ENCODE assay signal across 13 cellular contexts in the genomic region with DNA sequence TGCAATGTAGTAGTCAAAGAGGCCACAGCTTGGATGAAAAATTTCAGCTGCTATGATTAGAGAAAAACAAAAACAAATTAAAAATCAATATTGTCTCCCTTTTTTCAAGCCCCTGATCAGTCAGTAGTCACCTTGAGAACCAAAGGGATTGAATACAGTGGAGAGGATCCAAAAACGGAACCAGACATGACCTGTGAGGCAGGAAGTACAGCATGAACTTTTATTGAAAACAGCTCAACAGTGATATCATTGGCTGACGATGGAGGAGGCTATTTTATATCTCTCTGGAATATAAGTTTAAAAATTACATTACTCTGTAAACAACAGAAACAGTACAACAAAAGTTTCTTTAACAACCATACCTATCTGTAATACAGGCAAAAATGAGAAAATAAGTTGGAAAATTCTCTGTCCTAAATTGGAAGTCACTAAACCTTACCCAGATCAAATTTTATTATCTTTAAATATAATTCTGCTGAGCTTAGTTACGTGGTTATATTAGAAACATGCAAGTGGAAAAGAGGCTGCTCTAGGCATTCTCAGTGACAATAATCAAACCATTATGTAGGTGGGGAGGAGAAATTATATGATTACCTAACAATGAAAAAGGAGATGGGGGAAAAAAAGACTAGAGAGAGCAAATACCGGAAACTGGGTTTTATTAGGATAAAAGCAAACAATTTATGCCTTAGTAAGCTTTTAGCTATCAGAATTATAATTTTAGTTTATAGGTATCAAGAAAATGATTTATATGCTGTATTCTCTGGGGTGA. TPM values are rescaled to one million over a fixed set of nuclear protein-coding genes. Genes with fewer than 3 reads are reported as not detected.
A peak's percentile ranks its signal among the peaks of the same experiment; 100 is the strongest.
DNase-seq lines count a peak whose midpoint lies in the region; ATAC-seq and TF ChIP-seq lines count a peak whose summit lies in the region.
"Had no signal": no experiment of that assay in that cellular context is flagged by ENCODE, and none has a peak within 500 bp of the region (broad histone marks: within the 10 kb centered on the region; RNA-seq: fewer than 3 reads in every experiment).

No MANE protein-coding gene starts in this region.

- H3K4me3 ChIP-seq in RWPE2 (ENCODE audit: severe bottlenecking) (no peak overlapping the region), dorsolateral prefrontal cortex (no peak overlapping the region)
- H3K4me3 ChIP-seq: BLaER1, sigmoid colon had no signal

- no peaks in the 10 kb centered on the region for H3K9me3 ChIP-seq in RWPE2 (ENCODE audit: severe bottlenecking)
- H3K9me3 ChIP-seq: sigmoid colon had no signal

- intact Hi-C loops in dorsolateral prefrontal cortex (cut with DNase I) = no loop called here

- peak overlapping the region; percentile 72 for H3K27ac Mint-ChIP-seq in neural crest cell (ENCODE audit: unreplicated experiment)
- H3K27ac Mint-ChIP-seq in activated naive CD8-positive, alpha-beta T cell treated with anti-CD3 and anti-CD28 coated beads for 36 hours = no peak overlapping the region
- H3K27ac Mint-ChIP-seq: type B pancreatic cell had no signal

- peaks cover 41% of the 10 kb centered on the region for H3K4me1 ChIP-seq in RWPE2 (ENCODE audit: insufficient read depth, poor library complexity, severe bottlenecking)

- ATAC-seq in RWPE2 (ENCODE audit: low read depth) (no peak), GM21737 (IDR thresholded peaks at IDR 0.05; ENCODE audit: unreplicated experiment) (no peak)

- H3K27ac ChIP-seq in RWPE2 (ENCODE audit: poor library complexity, severe bottlenecking) (peak overlapping the region; percentile 95), dorsolateral prefrontal cortex (peak overlapping the region in 40 of 59 donors; percentile 0 to 71 (median 48))
- H3K27ac ChIP-seq: BLaER1, sigmoid colon had no signal

- peaks cover 45% of the 10 kb centered on the region for H3K4me1 Mint-ChIP-seq in neural crest cell
- H3K4me1 Mint-ChIP-seq in activated naive CD8-positive, alpha-beta T cell treated with anti-CD3 and anti-CD28 coated beads for 36 hours = peaks cover 25% of the 10 kb centered on the region

- no peaks in the 10 kb centered on the region for H3K9me3 Mint-ChIP-seq in neural crest cell
- peaks cover 2% of the 10 kb centered on the region for H3K9me3 Mint-ChIP-seq in activated naive CD8-positive, alpha-beta T cell treated with anti-CD3 and anti-CD28 coated beads for 36 hours
- H3K9me3 Mint-ChIP-seq: type B pancreatic cell had no signal

- no peak overlapping the region for H3K4me3 Mint-ChIP-seq in neural crest cell
- no peak overlapping the region for H3K4me3 Mint-ChIP-seq in activated naive CD8-positive, alpha-beta T cell treated with anti-CD3 and anti-CD28 coated beads for 36 hours
- H3K4me3 Mint-ChIP-seq: type B pancreatic cell had no signal

- H3K27me3 ChIP-seq in RWPE2 (ENCODE audit: insufficient read depth, poor library complexity, severe bottlenecking) (no peaks in the 10 kb centered on the region), dorsolateral prefrontal cortex (no peaks in the 10 kb centered on the region)
- H3K27me3 ChIP-seq: BLaER1, sigmoid colon had no signal

- DNase-seq in HCEC 1CT = peak; percentile 18
- DNase-seq in RWPE2 (ENCODE audit: low spot score) = no peak
- no peak for DNase-seq in dorsolateral prefrontal cortex
- no peak for DNase-seq in neural crest cell (ENCODE audit: low read depth, low spot score)
- DNase-seq in NK-92 (lab: John Stamatoyannopoulos, UW; ENCODE audit: unreplicated experiment) = no peak
- DNase-seq in activated naive CD8-positive, alpha-beta T cell treated with anti-CD3 and anti-CD28 coated beads for 36 hours = no peak
- DNase-seq: activated effector memory CD4-positive, alpha-beta T cell treated with Interleukin-2 at 50 U/mL for 16 hours; GOT3; sigmoid colon; stimulated activated CD4-positive, alpha-beta T cell treated with anti-CD3 and anti-CD28 coated beads, Interleukin-4, amount 100 ng/mL, for 24 hours had no signal

- H3K36me3 ChIP-seq in RWPE2 (ENCODE audit: low read depth) = no peaks in the 10 kb centered on the region
- H3K36me3 ChIP-seq: sigmoid colon had no signal

- H3K27me3 Mint-ChIP-seq in neural crest cell (ENCODE audit: low read depth) = no peaks in the 10 kb centered on the region
- H3K27me3 Mint-ChIP-seq in activated naive CD8-positive, alpha-beta T cell treated with anti-CD3 and anti-CD28 coated beads for 36 hours = no peaks in the 10 kb centered on the region
- H3K27me3 Mint-ChIP-seq: type B pancreatic cell had no signal

- H3K36me3 Mint-ChIP-seq in neural crest cell (ENCODE audit: low read depth) = peaks cover 2% of the 10 kb centered on the region
- H3K36me3 Mint-ChIP-seq in activated naive CD8-positive, alpha-beta T cell treated with anti-CD3 and anti-CD28 coated beads for 36 hours = peaks cover 6% of the 10 kb centered on the region

- TF ChIP-seq CTCF in RWPE2 (IDR thresholded peaks at IDR 0.05; ENCODE audit: poor library complexity, severe bottlenecking) (no peak), dorsolateral prefrontal cortex (IDR thresholded peaks at IDR 0.05 in 54 of 56, conservative IDR thresholded peaks at IDR 0.05 in 2 of 56; ENCODE audit: low read depth in 1 of 56, partially characterized antibody in 56 of 56) (no peak), neural crest cell (conservative IDR thresholded peaks at IDR 0.05) (no peak)

RNA-seq across cellular contexts. Expression of gene PHLPP1, which starts 53.0 kb away (rescaled TPM):
- total RNA-seq in dorsolateral prefrontal cortex (100 to 1,000 TPM in 66 of 120 experiments, 10 to 100 TPM in 54; 42.7 to 292 (median 103) TPM), neural crest cell (27.5 and 29.6 TPM in 2 replicates)
- 10 to 100 TPM; 10.4 to 11.4 TPM for total RNA-seq in activated naive CD8-positive, alpha-beta T cell treated with anti-CD3 and anti-CD28 coated beads for 36 hours
